ENCODE assay signal across 1 cellular context in the genomic region with DNA sequence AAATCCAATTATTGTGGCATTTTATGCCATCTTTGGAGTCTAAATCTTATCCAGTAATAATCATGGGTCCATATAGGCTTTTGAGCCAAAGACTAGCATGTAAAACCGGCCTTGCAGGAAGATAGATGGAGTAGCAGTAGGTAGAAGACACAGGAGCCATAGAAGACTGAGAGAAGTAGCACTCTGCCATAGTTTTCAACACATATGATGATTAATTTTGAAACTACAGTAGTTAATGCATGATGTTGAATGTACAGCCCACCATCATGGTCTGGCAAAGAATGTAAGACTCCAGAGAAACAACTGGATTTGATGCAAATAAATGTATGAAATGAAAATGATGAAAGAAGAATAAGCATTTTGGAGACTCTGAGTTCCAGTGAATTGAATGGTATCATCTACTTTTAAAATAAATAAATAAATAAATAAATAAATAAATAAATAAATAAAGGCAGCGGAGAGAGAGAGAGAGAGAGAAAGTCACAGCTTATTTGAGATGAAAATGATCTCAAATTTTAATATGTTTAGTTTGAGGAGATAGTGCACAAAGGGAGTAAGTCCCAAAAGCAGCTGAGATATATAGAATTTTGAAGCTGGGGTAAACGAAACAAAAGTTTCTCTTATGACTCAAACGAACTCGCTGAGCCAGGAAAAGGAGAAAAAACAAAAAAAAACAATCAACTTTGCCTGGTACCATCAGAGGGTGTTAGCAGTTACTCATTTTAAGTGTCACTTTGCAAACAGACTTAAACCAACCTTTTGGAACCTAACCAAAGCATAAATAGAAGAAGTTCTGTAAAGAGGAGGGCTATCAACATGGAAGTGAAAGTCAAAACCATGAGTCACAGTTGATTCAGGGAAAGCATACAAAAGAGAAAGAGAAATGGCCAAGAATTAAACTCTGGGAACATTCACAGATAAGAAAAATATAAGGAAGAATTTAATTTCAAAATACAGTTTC.
TF ChIP-seq lines count a peak whose summit lies in the region.

No MANE protein-coding gene starts in this region.

TF ChIP-seq in GM23338, 12 proteins besides CTCF, POLR2A, EP300 and RAD21 (continued from another document):
- TF ChIP-seq, protein P1, sequence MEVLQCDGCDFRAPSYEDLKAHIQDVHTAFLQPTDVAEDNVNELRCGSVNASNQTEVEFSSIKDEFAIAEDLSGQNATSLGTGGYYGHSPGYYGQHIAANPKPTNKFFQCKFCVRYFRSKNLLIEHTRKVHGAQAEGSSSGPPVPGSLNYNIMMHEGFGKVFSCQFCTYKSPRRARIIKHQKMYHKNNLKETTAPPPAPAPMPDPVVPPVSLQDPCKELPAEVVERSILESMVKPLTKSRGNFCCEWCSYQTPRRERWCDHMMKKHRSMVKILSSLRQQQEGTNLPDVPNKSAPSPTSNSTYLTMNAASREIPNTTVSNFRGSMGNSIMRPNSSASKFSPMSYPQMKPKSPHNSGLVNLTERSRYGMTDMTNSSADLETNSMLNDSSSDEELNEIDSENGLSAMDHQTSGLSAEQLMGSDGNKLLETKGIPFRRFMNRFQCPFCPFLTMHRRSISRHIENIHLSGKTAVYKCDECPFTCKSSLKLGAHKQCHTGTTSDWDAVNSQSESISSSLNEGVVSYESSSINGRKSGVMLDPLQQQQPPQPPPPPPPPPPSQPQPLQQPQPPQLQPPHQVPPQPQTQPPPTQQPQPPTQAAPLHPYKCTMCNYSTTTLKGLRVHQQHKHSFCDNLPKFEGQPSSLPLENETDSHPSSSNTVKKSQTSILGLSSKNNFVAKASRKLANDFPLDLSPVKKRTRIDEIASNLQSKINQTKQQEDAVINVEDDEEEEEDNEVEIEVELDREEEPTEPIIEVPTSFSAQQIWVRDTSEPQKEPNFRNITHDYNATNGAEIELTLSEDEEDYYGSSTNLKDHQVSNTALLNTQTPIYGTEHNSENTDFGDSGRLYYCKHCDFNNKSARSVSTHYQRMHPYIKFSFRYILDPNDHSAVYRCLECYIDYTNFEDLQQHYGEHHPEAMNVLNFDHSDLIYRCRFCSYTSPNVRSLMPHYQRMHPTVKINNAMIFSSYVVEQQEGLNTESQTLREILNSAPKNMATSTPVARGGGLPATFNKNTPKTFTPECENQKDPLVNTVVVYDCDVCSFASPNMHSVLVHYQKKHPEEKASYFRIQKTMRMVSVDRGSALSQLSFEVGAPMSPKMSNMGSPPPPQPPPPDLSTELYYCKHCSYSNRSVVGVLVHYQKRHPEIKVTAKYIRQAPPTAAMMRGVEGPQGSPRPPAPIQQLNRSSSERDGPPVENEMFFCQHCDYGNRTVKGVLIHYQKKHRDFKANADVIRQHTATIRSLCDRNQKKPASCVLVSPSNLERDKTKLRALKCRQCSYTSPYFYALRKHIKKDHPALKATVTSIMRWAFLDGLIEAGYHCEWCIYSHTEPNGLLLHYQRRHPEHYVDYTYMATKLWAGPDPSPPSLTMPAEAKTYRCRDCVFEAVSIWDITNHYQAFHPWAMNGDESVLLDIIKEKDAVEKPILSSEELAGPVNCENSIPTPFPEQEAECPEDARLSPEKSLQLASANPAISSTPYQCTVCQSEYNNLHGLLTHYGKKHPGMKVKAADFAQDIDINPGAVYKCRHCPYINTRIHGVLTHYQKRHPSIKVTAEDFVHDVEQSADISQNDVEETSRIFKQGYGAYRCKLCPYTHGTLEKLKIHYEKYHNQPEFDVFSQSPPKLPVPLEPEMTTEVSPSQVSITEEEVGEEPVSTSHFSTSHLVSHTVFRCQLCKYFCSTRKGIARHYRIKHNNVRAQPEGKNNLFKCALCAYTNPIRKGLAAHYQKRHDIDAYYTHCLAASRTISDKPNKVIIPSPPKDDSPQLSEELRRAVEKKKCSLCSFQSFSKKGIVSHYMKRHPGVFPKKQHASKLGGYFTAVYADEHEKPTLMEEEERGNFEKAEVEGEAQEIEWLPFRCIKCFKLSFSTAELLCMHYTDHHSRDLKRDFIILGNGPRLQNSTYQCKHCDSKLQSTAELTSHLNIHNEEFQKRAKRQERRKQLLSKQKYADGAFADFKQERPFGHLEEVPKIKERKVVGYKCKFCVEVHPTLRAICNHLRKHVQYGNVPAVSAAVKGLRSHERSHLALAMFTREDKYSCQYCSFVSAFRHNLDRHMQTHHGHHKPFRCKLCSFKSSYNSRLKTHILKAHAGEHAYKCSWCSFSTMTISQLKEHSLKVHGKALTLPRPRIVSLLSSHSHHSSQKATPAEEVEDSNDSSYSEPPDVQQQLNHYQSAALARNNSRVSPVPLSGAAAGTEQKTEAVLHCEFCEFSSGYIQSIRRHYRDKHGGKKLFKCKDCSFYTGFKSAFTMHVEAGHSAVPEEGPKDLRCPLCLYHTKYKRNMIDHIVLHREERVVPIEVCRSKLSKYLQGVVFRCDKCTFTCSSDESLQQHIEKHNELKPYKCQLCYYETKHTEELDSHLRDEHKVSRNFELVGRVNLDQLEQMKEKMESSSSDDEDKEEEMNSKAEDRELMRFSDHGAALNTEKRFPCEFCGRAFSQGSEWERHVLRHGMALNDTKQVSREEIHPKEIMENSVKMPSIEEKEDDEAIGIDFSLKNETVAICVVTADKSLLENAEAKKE (CRISPR knock-in tag; IDR thresholded peaks at IDR 0.05), result no peak
